1 cellular context compared by ENCODE assay signal in genomic region chr9:131529597-131530545, GRCh38.
TF ChIP-seq lines count a peak whose summit lies in the region.

No MANE protein-coding gene starts in this region.

TF ChIP-seq in HepG2, 621 proteins besides CTCF, POLR2A, EP300 and RAD21 (continues in another document):
- TF ChIP-seq ATF1 (CRISPR knock-in tag; IDR thresholded peaks at IDR 0.05) (no peak), HNRNPH1 (optimal IDR thresholded peaks at IDR 0.05; ENCODE audit: low read depth, low read length) (no peak), CENPT (CRISPR knock-in tag; IDR thresholded peaks at IDR 0.05; ENCODE audit: low read depth) (no peak), PRMT3 (CRISPR knock-in tag; IDR thresholded peaks at IDR 0.05; ENCODE audit: borderline replicate concordance, low read depth) (no peak), THAP11 (CRISPR knock-in tag; IDR thresholded peaks at IDR 0.05) (peak; percentile 15; the same call in 1 of the 2 replicates), RERE (CRISPR knock-in tag; IDR thresholded peaks at IDR 0.05; ENCODE audit: low read depth) (no peak), ZNF616 (CRISPR knock-in tag; IDR thresholded peaks at IDR 0.05; ENCODE audit: low read depth) (no peak), ZNF766 (CRISPR knock-in tag; IDR thresholded peaks at IDR 0.05; ENCODE audit: borderline replicate concordance) (no peak), SRSF1 (optimal IDR thresholded peaks at IDR 0.05; ENCODE audit: low read depth, low read length) (no peak), ZNF263 (CRISPR knock-in tag; IDR thresholded peaks at IDR 0.05) (0 out of 2 replicates have a peak, but pooled peaks have one; percentile 19), MBNL3 (CRISPR knock-in tag; conservative IDR thresholded peaks at IDR 0.05) (no peak), ZNF720 (CRISPR knock-in tag; IDR thresholded peaks at IDR 0.05) (no peak), ZNF33B (CRISPR knock-in tag; IDR thresholded peaks at IDR 0.05) (no peak), MAX (IDR thresholded peaks at IDR 0.05) (peak; percentile 12; the same call in 1 of the 2 replicates), TCF12 (IDR thresholded peaks at IDR 0.05) (no peak), TCF12 (CRISPR knock-in tag; IDR thresholded peaks at IDR 0.05) (no peak), AHDC1 (CRISPR knock-in tag; IDR thresholded peaks at IDR 0.05; ENCODE audit: borderline replicate concordance) (no peak), ZNF251 (CRISPR knock-in tag; IDR thresholded peaks at IDR 0.05) (no peak), MED13 (CRISPR knock-in tag; IDR thresholded peaks at IDR 0.05) (no peak), FOSL2 (CRISPR knock-in tag; IDR thresholded peaks at IDR 0.05) (no peak), ZNF282 (IDR thresholded peaks at IDR 0.05; ENCODE audit: partially characterized antibody) (no peak), MLX (CRISPR knock-in tag; IDR thresholded peaks at IDR 0.05) (no peak), ZKSCAN1 (IDR thresholded peaks at IDR 0.05; ENCODE audit: low read length) (no peak)
- TF ChIP-seq, protein P1, sequence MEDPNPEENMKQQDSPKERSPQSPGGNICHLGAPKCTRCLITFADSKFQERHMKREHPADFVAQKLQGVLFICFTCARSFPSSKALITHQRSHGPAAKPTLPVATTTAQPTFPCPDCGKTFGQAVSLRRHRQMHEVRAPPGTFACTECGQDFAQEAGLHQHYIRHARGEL (CRISPR knock-in tag; IDR thresholded peaks at IDR 0.05), result no peak
- TF ChIP-seq, protein P2, sequence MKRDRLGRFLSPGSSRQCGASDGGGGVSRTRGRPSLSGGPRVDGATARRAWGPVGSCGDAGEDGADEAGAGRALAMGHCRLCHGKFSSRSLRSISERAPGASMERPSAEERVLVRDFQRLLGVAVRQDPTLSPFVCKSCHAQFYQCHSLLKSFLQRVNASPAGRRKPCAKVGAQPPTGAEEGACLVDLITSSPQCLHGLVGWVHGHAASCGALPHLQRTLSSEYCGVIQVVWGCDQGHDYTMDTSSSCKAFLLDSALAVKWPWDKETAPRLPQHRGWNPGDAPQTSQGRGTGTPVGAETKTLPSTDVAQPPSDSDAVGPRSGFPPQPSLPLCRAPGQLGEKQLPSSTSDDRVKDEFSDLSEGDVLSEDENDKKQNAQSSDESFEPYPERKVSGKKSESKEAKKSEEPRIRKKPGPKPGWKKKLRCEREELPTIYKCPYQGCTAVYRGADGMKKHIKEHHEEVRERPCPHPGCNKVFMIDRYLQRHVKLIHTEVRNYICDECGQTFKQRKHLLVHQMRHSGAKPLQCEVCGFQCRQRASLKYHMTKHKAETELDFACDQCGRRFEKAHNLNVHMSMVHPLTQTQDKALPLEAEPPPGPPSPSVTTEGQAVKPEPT (CRISPR knock-in tag; IDR thresholded peaks at IDR 0.05; ENCODE audit: low read depth), result no peak
- TF ChIP-seq, protein P3, sequence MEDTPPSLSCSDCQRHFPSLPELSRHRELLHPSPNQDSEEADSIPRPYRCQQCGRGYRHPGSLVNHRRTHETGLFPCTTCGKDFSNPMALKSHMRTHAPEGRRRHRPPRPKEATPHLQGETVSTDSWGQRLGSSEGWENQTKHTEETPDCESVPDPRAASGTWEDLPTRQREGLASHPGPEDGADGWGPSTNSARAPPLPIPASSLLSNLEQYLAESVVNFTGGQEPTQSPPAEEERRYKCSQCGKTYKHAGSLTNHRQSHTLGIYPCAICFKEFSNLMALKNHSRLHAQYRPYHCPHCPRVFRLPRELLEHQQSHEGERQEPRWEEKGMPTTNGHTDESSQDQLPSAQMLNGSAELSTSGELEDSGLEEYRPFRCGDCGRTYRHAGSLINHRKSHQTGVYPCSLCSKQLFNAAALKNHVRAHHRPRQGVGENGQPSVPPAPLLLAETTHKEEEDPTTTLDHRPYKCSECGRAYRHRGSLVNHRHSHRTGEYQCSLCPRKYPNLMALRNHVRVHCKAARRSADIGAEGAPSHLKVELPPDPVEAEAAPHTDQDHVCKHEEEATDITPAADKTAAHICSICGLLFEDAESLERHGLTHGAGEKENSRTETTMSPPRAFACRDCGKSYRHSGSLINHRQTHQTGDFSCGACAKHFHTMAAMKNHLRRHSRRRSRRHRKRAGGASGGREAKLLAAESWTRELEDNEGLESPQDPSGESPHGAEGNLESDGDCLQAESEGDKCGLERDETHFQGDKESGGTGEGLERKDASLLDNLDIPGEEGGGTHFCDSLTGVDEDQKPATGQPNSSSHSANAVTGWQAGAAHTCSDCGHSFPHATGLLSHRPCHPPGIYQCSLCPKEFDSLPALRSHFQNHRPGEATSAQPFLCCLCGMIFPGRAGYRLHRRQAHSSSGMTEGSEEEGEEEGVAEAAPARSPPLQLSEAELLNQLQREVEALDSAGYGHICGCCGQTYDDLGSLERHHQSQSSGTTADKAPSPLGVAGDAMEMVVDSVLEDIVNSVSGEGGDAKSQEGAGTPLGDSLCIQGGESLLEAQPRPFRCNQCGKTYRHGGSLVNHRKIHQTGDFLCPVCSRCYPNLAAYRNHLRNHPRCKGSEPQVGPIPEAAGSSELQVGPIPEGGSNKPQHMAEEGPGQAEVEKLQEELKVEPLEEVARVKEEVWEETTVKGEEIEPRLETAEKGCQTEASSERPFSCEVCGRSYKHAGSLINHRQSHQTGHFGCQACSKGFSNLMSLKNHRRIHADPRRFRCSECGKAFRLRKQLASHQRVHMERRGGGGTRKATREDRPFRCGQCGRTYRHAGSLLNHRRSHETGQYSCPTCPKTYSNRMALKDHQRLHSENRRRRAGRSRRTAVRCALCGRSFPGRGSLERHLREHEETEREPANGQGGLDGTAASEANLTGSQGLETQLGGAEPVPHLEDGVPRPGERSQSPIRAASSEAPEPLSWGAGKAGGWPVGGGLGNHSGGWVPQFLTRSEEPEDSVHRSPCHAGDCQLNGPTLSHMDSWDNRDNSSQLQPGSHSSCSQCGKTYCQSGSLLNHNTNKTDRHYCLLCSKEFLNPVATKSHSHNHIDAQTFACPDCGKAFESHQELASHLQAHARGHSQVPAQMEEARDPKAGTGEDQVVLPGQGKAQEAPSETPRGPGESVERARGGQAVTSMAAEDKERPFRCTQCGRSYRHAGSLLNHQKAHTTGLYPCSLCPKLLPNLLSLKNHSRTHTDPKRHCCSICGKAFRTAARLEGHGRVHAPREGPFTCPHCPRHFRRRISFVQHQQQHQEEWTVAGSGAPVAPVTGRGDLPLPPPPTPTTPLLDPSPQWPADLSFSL (CRISPR knock-in tag; IDR thresholded peaks at IDR 0.05), result no peak
- TF ChIP-seq, protein P4, sequence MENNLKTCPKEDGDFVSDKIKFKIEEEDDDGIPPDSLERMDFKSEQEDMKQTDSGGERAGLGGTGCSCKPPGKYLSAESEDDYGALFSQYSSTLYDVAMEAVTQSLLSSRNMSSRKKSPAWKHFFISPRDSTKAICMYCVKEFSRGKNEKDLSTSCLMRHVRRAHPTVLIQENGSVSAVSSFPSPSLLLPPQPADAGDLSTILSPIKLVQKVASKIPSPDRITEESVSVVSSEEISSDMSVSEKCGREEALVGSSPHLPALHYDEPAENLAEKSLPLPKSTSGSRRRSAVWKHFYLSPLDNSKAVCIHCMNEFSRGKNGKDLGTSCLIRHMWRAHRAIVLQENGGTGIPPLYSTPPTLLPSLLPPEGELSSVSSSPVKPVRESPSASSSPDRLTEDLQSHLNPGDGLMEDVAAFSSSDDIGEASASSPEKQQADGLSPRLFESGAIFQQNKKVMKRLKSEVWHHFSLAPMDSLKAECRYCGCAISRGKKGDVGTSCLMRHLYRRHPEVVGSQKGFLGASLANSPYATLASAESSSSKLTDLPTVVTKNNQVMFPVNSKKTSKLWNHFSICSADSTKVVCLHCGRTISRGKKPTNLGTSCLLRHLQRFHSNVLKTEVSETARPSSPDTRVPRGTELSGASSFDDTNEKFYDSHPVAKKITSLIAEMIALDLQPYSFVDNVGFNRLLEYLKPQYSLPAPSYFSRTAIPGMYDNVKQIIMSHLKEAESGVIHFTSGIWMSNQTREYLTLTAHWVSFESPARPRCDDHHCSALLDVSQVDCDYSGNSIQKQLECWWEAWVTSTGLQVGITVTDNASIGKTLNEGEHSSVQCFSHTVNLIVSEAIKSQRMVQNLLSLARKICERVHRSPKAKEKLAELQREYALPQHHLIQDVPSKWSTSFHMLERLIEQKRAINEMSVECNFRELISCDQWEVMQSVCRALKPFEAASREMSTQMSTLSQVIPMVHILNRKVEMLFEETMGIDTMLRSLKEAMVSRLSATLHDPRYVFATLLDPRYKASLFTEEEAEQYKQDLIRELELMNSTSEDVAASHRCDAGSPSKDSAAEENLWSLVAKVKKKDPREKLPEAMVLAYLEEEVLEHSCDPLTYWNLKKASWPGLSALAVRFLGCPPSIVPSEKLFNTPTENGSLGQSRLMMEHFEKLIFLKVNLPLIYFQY (CRISPR knock-in tag; IDR thresholded peaks at IDR 0.05; ENCODE audit: borderline replicate concordance), result no peak
- TF ChIP-seq, protein P5, sequence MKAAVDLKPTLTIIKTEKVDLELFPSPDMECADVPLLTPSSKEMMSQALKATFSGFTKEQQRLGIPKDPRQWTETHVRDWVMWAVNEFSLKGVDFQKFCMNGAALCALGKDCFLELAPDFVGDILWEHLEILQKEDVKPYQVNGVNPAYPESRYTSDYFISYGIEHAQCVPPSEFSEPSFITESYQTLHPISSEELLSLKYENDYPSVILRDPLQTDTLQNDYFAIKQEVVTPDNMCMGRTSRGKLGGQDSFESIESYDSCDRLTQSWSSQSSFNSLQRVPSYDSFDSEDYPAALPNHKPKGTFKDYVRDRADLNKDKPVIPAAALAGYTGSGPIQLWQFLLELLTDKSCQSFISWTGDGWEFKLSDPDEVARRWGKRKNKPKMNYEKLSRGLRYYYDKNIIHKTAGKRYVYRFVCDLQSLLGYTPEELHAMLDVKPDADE (CRISPR knock-in tag; IDR thresholded peaks at IDR 0.05), result no peak
